ENCODE assay signal across 1 cellular context in the genomic region with DNA sequence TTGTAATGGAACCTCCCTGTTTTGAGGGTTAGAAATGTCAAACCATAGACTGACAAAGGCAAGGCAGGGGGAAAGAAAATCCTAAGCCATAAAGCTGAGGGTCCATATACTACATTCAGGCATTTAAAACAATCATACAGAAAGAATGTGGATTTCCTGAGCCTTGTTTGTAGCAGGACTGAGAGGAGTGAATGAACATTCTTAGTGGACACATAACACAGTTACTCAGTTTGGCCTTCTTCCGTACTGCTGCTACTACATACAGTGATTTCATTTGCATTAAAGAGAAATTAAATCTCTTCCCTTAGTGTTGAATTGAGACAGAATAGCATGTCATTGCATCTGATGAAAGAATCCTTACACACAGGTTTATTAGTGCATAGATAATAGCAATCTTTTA.
TF ChIP-seq lines count a peak whose summit lies in the region.

No MANE protein-coding gene starts in this region.

TF ChIP-seq in IMR-90, 13 proteins besides CTCF, POLR2A, EP300 and RAD21 (continued from another document):
- TF ChIP-seq, protein P1, sequence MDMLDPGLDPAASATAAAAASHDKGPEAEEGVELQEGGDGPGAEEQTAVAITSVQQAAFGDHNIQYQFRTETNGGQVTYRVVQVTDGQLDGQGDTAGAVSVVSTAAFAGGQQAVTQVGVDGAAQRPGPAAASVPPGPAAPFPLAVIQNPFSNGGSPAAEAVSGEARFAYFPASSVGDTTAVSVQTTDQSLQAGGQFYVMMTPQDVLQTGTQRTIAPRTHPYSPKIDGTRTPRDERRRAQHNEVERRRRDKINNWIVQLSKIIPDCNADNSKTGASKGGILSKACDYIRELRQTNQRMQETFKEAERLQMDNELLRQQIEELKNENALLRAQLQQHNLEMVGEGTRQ (IDR thresholded peaks at IDR 0.05; ENCODE audit: low read depth, low read length) = no peak
- TF ChIP-seq, protein P2, sequence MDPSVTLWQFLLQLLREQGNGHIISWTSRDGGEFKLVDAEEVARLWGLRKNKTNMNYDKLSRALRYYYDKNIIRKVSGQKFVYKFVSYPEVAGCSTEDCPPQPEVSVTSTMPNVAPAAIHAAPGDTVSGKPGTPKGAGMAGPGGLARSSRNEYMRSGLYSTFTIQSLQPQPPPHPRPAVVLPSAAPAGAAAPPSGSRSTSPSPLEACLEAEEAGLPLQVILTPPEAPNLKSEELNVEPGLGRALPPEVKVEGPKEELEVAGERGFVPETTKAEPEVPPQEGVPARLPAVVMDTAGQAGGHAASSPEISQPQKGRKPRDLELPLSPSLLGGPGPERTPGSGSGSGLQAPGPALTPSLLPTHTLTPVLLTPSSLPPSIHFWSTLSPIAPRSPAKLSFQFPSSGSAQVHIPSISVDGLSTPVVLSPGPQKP (IDR thresholded peaks at IDR 0.05; ENCODE audit: borderline replicate concordance, low read depth, low read length) = no peak
- no peak for TF ChIP-seq CEBPB (IDR thresholded peaks at IDR 0.05; ENCODE audit: low read depth, low read length)
- TF ChIP-seq MAFK (IDR thresholded peaks at IDR 0.05; ENCODE audit: low read depth, low read length) = no peak
- TF ChIP-seq MXI1 (IDR thresholded peaks at IDR 0.05; ENCODE audit: borderline replicate concordance, low read depth, low read length) = no peak
- TF ChIP-seq CHD1 (IDR thresholded peaks at IDR 0.05; ENCODE audit: low read depth, low read length) = no peak
